1 cellular context compared by ENCODE assay signal in the genomic region with DNA sequence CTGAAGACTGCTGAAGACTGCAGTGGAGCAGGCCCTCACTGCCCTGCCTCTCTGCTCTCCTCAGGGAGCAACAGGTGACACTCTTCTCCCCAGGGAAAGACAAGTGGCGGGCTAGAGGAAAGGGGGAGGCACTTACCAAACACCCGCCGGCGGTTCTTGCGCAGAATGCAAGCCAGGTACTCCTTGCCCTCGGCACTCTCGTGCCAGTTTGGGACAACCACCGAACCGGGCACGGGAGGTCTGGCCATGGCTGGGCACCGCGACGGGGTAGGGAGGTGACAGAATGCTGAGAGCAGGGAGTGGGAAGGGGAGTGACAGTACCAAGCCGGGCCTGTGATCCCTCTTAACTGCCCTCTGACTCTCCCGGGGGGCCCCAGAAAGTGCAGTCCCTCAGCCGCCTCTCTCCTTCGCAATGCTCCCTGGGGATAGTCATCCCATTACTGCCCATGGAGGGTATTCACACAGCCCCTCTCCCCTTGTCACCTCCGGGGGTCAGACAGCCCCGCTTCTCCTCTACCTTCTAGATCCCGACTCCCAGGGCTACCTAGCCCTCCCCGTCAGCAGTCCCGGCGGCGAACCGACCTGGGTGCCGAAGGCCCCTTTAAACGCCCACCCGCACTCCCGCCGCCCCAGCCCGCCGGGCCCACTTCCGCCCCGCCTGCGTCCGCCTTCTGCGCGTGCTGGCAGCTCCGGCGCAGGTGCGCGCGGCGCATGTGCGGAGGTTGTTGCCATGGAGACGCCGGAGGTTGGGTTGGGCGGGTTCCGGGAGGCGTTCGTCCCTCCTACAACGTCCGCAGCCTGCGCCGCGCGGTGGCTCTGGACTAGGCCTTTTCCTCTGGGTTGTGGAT.
TF ChIP-seq lines count a peak whose summit lies in the region.

A gene with protein sequence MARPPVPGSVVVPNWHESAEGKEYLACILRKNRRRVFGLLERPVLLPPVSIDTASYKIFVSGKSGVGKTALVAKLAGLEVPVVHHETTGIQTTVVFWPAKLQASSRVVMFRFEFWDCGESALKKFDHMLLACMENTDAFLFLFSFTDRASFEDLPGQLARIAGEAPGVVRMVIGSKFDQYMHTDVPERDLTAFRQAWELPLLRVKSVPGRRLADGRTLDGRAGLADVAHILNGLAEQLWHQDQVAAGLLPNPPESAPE (minus strand): TSS at position 689 of the 848 bp plus-strand sequence. CDS start 441 bp downstream, at position 248.

TF ChIP-seq in HepG2, 621 proteins besides CTCF, POLR2A, EP300 and RAD21 (continued from another document and continues in another):
- TF ChIP-seq, protein P1, sequence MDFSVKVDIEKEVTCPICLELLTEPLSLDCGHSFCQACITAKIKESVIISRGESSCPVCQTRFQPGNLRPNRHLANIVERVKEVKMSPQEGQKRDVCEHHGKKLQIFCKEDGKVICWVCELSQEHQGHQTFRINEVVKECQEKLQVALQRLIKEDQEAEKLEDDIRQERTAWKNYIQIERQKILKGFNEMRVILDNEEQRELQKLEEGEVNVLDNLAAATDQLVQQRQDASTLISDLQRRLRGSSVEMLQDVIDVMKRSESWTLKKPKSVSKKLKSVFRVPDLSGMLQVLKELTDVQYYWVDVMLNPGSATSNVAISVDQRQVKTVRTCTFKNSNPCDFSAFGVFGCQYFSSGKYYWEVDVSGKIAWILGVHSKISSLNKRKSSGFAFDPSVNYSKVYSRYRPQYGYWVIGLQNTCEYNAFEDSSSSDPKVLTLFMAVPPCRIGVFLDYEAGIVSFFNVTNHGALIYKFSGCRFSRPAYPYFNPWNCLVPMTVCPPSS (IDR thresholded peaks at IDR 0.05) = no peak
- TF ChIP-seq GABPB1 (CRISPR knock-in tag; IDR thresholded peaks at IDR 0.05) (peak; percentile 86), AGO1 (IDR thresholded peaks at IDR 0.05; ENCODE audit: low read depth, low read length, poor library complexity, severe bottlenecking) (peak; percentile 32), YEATS4 (CRISPR knock-in tag; IDR thresholded peaks at IDR 0.05; ENCODE audit: borderline replicate concordance) (peak; percentile 44; the same call in 1 of the 2 replicates), RFX3 (CRISPR knock-in tag; IDR thresholded peaks at IDR 0.05) (peak; percentile 89), ZNF510 (CRISPR knock-in tag; IDR thresholded peaks at IDR 0.05; ENCODE audit: low read depth) (no peak), ZNF20 (CRISPR knock-in tag; IDR thresholded peaks at IDR 0.05) (no peak), SNAPC2 (CRISPR knock-in tag; IDR thresholded peaks at IDR 0.05) (0 out of 2 replicates have a peak, but pooled peaks have one; percentile 28), HNRNPLL (IDR thresholded peaks at IDR 0.05; ENCODE audit: low read depth, low read length, poor library complexity, severe bottlenecking) (peak; percentile 96), CHD2 (IDR thresholded peaks at IDR 0.05; ENCODE audit: low read depth, low read length) (no peak), SPEN (CRISPR knock-in tag; IDR thresholded peaks at IDR 0.05; ENCODE audit: low read depth) (peak; percentile 49), ZNF441 (CRISPR knock-in tag; IDR thresholded peaks at IDR 0.05; ENCODE audit: borderline replicate concordance) (0 out of 2 replicates have a peak, but pooled peaks have one; percentile 16), ZNF558 (CRISPR knock-in tag; IDR thresholded peaks at IDR 0.05; ENCODE audit: borderline replicate concordance) (no peak), REL (CRISPR knock-in tag; conservative IDR thresholded peaks at IDR 0.05) (no peak), RFXAP (CRISPR knock-in tag; IDR thresholded peaks at IDR 0.05; ENCODE audit: borderline replicate concordance) (peak; percentile 92), SP140L (CRISPR knock-in tag; IDR thresholded peaks at IDR 0.05; ENCODE audit: borderline replicate concordance) (no peak), AHR (CRISPR knock-in tag; IDR thresholded peaks at IDR 0.05) (0 out of 2 replicates have a peak, but pooled peaks have one; percentile 26), HES4 (CRISPR knock-in tag; IDR thresholded peaks at IDR 0.05; ENCODE audit: borderline replicate concordance) (peak; percentile 23; the same call in 1 of the 2 replicates), ZC3H13 (CRISPR knock-in tag; IDR thresholded peaks at IDR 0.05) (no peak), ZNF263 (CRISPR knock-in tag; IDR thresholded peaks at IDR 0.05) (0 out of 2 replicates have a peak, but pooled peaks have one; percentile 49), ZNF598 (CRISPR knock-in tag; IDR thresholded peaks at IDR 0.05; ENCODE audit: borderline replicate concordance) (no peak), KDM5B (CRISPR knock-in tag; IDR thresholded peaks at IDR 0.05; ENCODE audit: borderline replicate concordance) (peak; percentile 57; the same call in 1 of the 2 replicates), GTF2F1 (IDR thresholded peaks at IDR 0.05; ENCODE audit: low read length) (no peak), RBM22 (optimal IDR thresholded peaks at IDR 0.05; ENCODE audit: low read length) (no peak), LCORL (IDR thresholded peaks at IDR 0.05) (no peak), LCORL (CRISPR knock-in tag; IDR thresholded peaks at IDR 0.05) (peak; percentile 37)
- TF ChIP-seq, protein P2, sequence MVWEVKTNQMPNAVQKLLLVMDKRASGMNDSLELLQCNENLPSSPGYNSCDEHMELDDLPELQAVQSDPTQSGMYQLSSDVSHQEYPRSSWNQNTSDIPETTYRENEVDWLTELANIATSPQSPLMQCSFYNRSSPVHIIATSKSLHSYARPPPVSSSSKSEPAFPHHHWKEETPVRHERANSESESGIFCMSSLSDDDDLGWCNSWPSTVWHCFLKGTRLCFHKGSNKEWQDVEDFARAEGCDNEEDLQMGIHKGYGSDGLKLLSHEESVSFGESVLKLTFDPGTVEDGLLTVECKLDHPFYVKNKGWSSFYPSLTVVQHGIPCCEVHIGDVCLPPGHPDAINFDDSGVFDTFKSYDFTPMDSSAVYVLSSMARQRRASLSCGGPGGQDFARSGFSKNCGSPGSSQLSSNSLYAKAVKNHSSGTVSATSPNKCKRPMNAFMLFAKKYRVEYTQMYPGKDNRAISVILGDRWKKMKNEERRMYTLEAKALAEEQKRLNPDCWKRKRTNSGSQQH (CRISPR knock-in tag; IDR thresholded peaks at IDR 0.05; ENCODE audit: low read depth) = 0 out of 2 replicates have a peak, but pooled peaks have one; percentile 30
- TF ChIP-seq, protein P3, sequence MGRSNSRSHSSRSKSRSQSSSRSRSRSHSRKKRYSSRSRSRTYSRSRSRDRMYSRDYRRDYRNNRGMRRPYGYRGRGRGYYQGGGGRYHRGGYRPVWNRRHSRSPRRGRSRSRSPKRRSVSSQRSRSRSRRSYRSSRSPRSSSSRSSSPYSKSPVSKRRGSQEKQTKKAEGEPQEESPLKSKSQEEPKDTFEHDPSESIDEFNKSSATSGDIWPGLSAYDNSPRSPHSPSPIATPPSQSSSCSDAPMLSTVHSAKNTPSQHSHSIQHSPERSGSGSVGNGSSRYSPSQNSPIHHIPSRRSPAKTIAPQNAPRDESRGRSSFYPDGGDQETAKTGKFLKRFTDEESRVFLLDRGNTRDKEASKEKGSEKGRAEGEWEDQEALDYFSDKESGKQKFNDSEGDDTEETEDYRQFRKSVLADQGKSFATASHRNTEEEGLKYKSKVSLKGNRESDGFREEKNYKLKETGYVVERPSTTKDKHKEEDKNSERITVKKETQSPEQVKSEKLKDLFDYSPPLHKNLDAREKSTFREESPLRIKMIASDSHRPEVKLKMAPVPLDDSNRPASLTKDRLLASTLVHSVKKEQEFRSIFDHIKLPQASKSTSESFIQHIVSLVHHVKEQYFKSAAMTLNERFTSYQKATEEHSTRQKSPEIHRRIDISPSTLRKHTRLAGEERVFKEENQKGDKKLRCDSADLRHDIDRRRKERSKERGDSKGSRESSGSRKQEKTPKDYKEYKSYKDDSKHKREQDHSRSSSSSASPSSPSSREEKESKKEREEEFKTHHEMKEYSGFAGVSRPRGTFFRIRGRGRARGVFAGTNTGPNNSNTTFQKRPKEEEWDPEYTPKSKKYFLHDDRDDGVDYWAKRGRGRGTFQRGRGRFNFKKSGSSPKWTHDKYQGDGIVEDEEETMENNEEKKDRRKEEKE (IDR thresholded peaks at IDR 0.05) = no peak
- TF ChIP-seq, protein P4, sequence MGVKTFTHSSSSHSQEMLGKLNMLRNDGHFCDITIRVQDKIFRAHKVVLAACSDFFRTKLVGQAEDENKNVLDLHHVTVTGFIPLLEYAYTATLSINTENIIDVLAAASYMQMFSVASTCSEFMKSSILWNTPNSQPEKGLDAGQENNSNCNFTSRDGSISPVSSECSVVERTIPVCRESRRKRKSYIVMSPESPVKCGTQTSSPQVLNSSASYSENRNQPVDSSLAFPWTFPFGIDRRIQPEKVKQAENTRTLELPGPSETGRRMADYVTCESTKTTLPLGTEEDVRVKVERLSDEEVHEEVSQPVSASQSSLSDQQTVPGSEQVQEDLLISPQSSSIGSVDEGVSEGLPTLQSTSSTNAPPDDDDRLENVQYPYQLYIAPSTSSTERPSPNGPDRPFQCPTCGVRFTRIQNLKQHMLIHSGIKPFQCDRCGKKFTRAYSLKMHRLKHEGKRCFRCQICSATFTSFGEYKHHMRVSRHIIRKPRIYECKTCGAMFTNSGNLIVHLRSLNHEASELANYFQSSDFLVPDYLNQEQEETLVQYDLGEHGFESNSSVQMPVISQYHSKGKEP (CRISPR knock-in tag; IDR thresholded peaks at IDR 0.05) = no peak
- TF ChIP-seq, protein P5, sequence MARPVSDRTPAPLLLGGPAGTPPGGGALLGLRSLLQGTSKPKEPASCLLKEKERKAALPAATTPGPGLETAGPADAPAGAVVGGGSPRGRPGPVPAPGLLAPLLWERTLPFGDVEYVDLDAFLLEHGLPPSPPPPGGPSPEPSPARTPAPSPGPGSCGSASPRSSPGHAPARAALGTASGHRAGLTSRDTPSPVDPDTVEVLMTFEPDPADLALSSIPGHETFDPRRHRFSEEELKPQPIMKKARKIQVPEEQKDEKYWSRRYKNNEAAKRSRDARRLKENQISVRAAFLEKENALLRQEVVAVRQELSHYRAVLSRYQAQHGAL (CRISPR knock-in tag; IDR thresholded peaks at IDR 0.05; ENCODE audit: not compliant biosample characterization) = no peak
- TF ChIP-seq, protein P6, sequence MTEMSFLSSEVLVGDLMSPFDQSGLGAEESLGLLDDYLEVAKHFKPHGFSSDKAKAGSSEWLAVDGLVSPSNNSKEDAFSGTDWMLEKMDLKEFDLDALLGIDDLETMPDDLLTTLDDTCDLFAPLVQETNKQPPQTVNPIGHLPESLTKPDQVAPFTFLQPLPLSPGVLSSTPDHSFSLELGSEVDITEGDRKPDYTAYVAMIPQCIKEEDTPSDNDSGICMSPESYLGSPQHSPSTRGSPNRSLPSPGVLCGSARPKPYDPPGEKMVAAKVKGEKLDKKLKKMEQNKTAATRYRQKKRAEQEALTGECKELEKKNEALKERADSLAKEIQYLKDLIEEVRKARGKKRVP (CRISPR knock-in tag; IDR thresholded peaks at IDR 0.05) = 0 out of 4 replicates have a peak, but pooled peaks of 1 of the 2 experiments have one; percentile 24
- TF ChIP-seq, protein P7, sequence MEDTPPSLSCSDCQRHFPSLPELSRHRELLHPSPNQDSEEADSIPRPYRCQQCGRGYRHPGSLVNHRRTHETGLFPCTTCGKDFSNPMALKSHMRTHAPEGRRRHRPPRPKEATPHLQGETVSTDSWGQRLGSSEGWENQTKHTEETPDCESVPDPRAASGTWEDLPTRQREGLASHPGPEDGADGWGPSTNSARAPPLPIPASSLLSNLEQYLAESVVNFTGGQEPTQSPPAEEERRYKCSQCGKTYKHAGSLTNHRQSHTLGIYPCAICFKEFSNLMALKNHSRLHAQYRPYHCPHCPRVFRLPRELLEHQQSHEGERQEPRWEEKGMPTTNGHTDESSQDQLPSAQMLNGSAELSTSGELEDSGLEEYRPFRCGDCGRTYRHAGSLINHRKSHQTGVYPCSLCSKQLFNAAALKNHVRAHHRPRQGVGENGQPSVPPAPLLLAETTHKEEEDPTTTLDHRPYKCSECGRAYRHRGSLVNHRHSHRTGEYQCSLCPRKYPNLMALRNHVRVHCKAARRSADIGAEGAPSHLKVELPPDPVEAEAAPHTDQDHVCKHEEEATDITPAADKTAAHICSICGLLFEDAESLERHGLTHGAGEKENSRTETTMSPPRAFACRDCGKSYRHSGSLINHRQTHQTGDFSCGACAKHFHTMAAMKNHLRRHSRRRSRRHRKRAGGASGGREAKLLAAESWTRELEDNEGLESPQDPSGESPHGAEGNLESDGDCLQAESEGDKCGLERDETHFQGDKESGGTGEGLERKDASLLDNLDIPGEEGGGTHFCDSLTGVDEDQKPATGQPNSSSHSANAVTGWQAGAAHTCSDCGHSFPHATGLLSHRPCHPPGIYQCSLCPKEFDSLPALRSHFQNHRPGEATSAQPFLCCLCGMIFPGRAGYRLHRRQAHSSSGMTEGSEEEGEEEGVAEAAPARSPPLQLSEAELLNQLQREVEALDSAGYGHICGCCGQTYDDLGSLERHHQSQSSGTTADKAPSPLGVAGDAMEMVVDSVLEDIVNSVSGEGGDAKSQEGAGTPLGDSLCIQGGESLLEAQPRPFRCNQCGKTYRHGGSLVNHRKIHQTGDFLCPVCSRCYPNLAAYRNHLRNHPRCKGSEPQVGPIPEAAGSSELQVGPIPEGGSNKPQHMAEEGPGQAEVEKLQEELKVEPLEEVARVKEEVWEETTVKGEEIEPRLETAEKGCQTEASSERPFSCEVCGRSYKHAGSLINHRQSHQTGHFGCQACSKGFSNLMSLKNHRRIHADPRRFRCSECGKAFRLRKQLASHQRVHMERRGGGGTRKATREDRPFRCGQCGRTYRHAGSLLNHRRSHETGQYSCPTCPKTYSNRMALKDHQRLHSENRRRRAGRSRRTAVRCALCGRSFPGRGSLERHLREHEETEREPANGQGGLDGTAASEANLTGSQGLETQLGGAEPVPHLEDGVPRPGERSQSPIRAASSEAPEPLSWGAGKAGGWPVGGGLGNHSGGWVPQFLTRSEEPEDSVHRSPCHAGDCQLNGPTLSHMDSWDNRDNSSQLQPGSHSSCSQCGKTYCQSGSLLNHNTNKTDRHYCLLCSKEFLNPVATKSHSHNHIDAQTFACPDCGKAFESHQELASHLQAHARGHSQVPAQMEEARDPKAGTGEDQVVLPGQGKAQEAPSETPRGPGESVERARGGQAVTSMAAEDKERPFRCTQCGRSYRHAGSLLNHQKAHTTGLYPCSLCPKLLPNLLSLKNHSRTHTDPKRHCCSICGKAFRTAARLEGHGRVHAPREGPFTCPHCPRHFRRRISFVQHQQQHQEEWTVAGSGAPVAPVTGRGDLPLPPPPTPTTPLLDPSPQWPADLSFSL (CRISPR knock-in tag; IDR thresholded peaks at IDR 0.05) = no peak
- TF ChIP-seq, protein P8, sequence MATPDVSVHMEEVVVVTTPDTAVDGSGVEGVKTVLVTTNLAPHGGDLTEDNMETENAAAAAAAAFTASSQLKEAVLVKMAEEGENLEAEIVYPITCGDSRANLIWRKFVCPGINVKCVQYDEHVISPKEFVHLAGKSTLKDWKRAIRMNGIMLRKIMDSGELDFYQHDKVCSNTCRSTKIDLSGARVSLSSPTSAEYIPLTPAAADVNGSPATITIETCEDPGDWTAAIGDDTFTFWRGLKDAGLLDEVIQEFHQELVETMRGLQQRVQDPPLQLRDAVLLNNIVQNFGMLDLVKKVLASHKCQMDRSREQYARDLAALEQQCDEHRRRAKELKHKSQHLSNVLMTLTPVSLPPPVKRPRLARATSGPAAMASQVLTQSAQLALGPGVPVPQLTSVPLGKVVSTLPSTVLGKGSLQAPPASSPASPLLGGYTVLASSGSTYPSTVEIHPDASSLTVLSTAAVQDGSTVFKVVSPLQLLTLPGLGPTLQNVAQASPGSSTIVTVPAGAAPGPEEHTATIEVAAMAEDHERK (CRISPR knock-in tag; IDR thresholded peaks at IDR 0.05; ENCODE audit: low read depth) = no peak
